ENCODE assay signal across 18 cellular contexts in genomic region chr4:111761531-111761930, GRCh38.
"Had no signal": no experiment of that assay in that cellular context is flagged by ENCODE, and none has a peak within 500 bp of the region (broad histone marks: within the 10 kb centered on the region; RNA-seq: fewer than 3 reads in every experiment).

No MANE protein-coding gene starts in this region.

- H3K9me3 Mint-ChIP-seq: T-helper 1 cell treated with Interleukin-12 subunit alpha and Interleukin-12 subunit beta and Interleukin-4 antibody, amounts not matched to agents 30 μg/mL and 1 μg/mL, for 36 hours had no signal

- H3K9me3 ChIP-seq: esophagus muscularis mucosa, psoas muscle, testis had no signal

- ATAC-seq: activated CD4-positive, CD25-positive, alpha-beta regulatory T cell treated with anti-CD3 and anti-CD28 coated beads, Interleukin-2, amount 50 U/mL, for 24 hours; activated naive CD4-positive, alpha-beta T cell treated with anti-CD3 and anti-CD28 coated beads, Interleukin-2, amount 50 U/mL, for 72 hours; left cardiac atrium; natural killer cell treated with Interleukin-12 subunit alpha and Interleukin-12 subunit beta and Interleukin-15 and Interleukin-18, amount 100 ng/mL, for 72 hours; psoas muscle had no signal

- H3K27ac Mint-ChIP-seq: activated naive CD4-positive, alpha-beta T cell treated with anti-CD3 and anti-CD28 coated beads, Interleukin-2, amount 50 U/mL, for 72 hours; natural killer cell treated with Interleukin-12 subunit alpha and Interleukin-12 subunit beta and Interleukin-15 and Interleukin-18, amount 100 ng/mL, for 72 hours; stimulated activated naive CD8-positive, alpha-beta T cell treated with anti-CD3 and anti-CD28 coated beads, Interleukin-15, Interleukin-2, amounts not matched to agents 100 ng/mL and 50 ng/mL, for 24 hours; T-helper 1 cell treated with Interleukin-12 subunit alpha and Interleukin-12 subunit beta and Interleukin-4 antibody, amounts not matched to agents 30 μg/mL and 1 μg/mL, for 36 hours had no signal

- H3K4me3 ChIP-seq: esophagus muscularis mucosa, psoas muscle, sigmoid colon, testis had no signal

- H3K27me3 ChIP-seq: brain microvascular endothelial cell, esophagus muscularis mucosa, sigmoid colon, testis had no signal

- H3K27ac ChIP-seq: brain microvascular endothelial cell, esophagus muscularis mucosa, psoas muscle, testis had no signal

- H3K36me3 ChIP-seq: brain microvascular endothelial cell, esophagus muscularis mucosa, sigmoid colon had no signal

- H3K36me3 Mint-ChIP-seq: activated naive CD4-positive, alpha-beta T cell treated with anti-CD3 and anti-CD28 coated beads, Interleukin-2, amount 50 U/mL, for 72 hours; natural killer cell treated with Interleukin-12 subunit alpha and Interleukin-12 subunit beta and Interleukin-15 and Interleukin-18, amount 100 ng/mL, for 72 hours had no signal

- DNase-seq: activated CD4-positive, alpha-beta T cell treated with anti-CD3 and anti-CD28 coated beads, Interleukin-2, amount 50 U/mL, for 4 hours; activated effector memory CD4-positive, alpha-beta T cell treated with Interleukin-2 at 50 U/mL for 16 hours; activated T-cell treated with anti-CD3 and anti-CD28 coated beads, Interleukin-2, amount 50 U/mL, for 1 hour; amygdala; brain microvascular endothelial cell; foreskin melanocyte; left cardiac atrium; psoas muscle; sigmoid colon; stimulated activated CD4-positive, alpha-beta T cell treated with anti-CD3 and anti-CD28 coated beads, Interleukin-4, amount 100 ng/mL, for 1 hour; stimulated activated CD8-positive, alpha-beta memory T cell treated with anti-CD3 and anti-CD28 coated beads, Interleukin-4, amount 100 ng/mL, for 48 hours; testis had no signal

- H3K27me3 Mint-ChIP-seq: natural killer cell treated with Interleukin-12 subunit alpha and Interleukin-12 subunit beta and Interleukin-15 and Interleukin-18, amount 100 ng/mL, for 72 hours; stimulated activated naive CD8-positive, alpha-beta T cell treated with anti-CD3 and anti-CD28 coated beads, Interleukin-15, Interleukin-2, amounts not matched to agents 100 ng/mL and 50 ng/mL, for 24 hours had no signal

- H3K4me3 Mint-ChIP-seq: natural killer cell treated with Interleukin-12 subunit alpha and Interleukin-12 subunit beta and Interleukin-15 and Interleukin-18, amount 100 ng/mL, for 72 hours; stimulated activated naive CD8-positive, alpha-beta T cell treated with anti-CD3 and anti-CD28 coated beads, Interleukin-15, Interleukin-2, amounts not matched to agents 100 ng/mL and 50 ng/mL, for 24 hours; T-helper 1 cell treated with Interleukin-12 subunit alpha and Interleukin-12 subunit beta and Interleukin-4 antibody, amounts not matched to agents 30 μg/mL and 1 μg/mL, for 36 hours had no signal

- H3K4me1 ChIP-seq: psoas muscle, testis had no signal
